17 cellular contexts compared by ENCODE assay signal in the genomic region with DNA sequence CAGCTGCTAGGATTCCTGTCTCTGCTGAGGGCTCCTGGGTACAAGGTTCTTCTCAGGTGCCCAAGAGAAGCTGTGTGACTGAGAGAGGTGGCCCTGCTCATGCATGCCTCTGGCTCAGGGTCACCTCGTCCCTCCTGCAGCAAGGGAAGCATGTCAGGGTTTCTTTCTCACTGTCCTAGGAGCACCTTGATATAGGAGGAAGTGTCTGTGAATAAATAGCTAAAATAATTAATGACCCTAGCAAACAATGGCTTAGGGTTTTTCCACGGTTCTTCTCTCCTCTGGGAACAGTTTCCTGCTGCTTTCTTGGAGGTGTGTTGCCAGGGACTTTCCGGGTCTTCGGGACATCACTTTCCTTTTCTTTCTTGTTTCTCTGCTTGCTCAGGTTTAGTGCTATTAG.
DNase-seq lines count a peak whose midpoint lies in the region; ATAC-seq and TF ChIP-seq lines count a peak whose summit lies in the region.
"Had no signal": no experiment of that assay in that cellular context is flagged by ENCODE, and none has a peak within 500 bp of the region (broad histone marks: within the 10 kb centered on the region; RNA-seq: fewer than 3 reads in every experiment).

No MANE protein-coding gene starts in this region.

- intact Hi-C loops in MCF 10A (cut with micrococcal nuclease): no loop called here

- no peak overlapping the region for H3K4me3 Mint-ChIP-seq in MCF 10A (ENCODE audit: unreplicated experiment)
- H3K4me3 Mint-ChIP-seq in activated CD4-positive, alpha-beta T cell treated with anti-CD3 and anti-CD28 coated beads, Interleukin-2, amount 10 ng/mL, durations not matched to agents 7 days and 5 days: no peak overlapping the region
- H3K4me3 Mint-ChIP-seq: activated T-cell treated with anti-CD3 and anti-CD28 coated beads, Interleukin-2, amount 50 U/mL, for 24 hours; stimulated activated naive CD8-positive, alpha-beta T cell treated with anti-CD3 and anti-CD28 coated beads, Interleukin-15, amount 100 ng/mL, for 72 hours had no signal

- no peaks in the 10 kb centered on the region for H3K36me3 Mint-ChIP-seq in MCF 10A (ENCODE audit: insufficient read depth, unreplicated experiment)
- H3K36me3 Mint-ChIP-seq in activated CD4-positive, alpha-beta T cell treated with anti-CD3 and anti-CD28 coated beads, Interleukin-2, amount 10 ng/mL, durations not matched to agents 7 days and 5 days (ENCODE audit: low read depth): no peaks in the 10 kb centered on the region

- H3K27me3 Mint-ChIP-seq in MCF 10A (ENCODE audit: insufficient read depth, unreplicated experiment): no peaks in the 10 kb centered on the region
- no peaks in the 10 kb centered on the region for H3K27me3 Mint-ChIP-seq in activated CD4-positive, alpha-beta T cell treated with anti-CD3 and anti-CD28 coated beads, Interleukin-2, amount 10 ng/mL, durations not matched to agents 7 days and 5 days
- H3K27me3 Mint-ChIP-seq: activated T-cell treated with anti-CD3 and anti-CD28 coated beads, Interleukin-2, amount 50 U/mL, for 24 hours; stimulated activated naive CD8-positive, alpha-beta T cell treated with anti-CD3 and anti-CD28 coated beads, Interleukin-15, amount 100 ng/mL, for 72 hours had no signal

- ATAC-seq in GM19023 (IDR thresholded peaks at IDR 0.05; ENCODE audit: unreplicated experiment): no peak
- ATAC-seq in GM21447 (IDR thresholded peaks at IDR 0.05; ENCODE audit: unreplicated experiment): no peak
- no peak for ATAC-seq in GM21529 (IDR thresholded peaks at IDR 0.05; ENCODE audit: unreplicated experiment)
- ATAC-seq: stimulated activated naive CD8-positive, alpha-beta T cell treated with anti-CD3 and anti-CD28 coated beads, Interleukin-15, amount 100 ng/mL, for 72 hours had no signal

- H3K27ac Mint-ChIP-seq in MCF 10A (ENCODE audit: low read depth, unreplicated experiment): peak overlapping the region; percentile 13
- H3K27ac Mint-ChIP-seq in activated CD4-positive, alpha-beta T cell treated with anti-CD3 and anti-CD28 coated beads, Interleukin-2, amount 10 ng/mL, durations not matched to agents 7 days and 5 days: no peak overlapping the region
- H3K27ac Mint-ChIP-seq: activated T-cell treated with anti-CD3 and anti-CD28 coated beads, Interleukin-2, amount 50 U/mL, for 24 hours had no signal

- H3K9me3 ChIP-seq in iPS-20b (ENCODE audit: insufficient read depth, low read depth, low read length): no peaks in the 10 kb centered on the region

- H3K36me3 ChIP-seq in iPS-20b (ENCODE audit: insufficient read depth, low read depth, low read length): no peaks in the 10 kb centered on the region

- DNase-seq in HK-2 (ENCODE audit: unreplicated experiment): peak; percentile 14
- no peak for DNase-seq in MCF 10A (ENCODE audit: unreplicated experiment)
- DNase-seq in renal cortical epithelial cell (ENCODE audit: low read depth): peak; percentile 91
- DNase-seq in activated CD4-positive, alpha-beta T cell treated with anti-CD3 and anti-CD28 coated beads, Interleukin-2, amount 10 ng/mL, durations not matched to agents 7 days and 5 days: no peak
- DNase-seq: activated T-cell treated with anti-CD3 and anti-CD28 coated beads, Interleukin-2, amount 50 U/mL, for 24 hours; AML-193; DMS 273 treated with DMSO at 0.1 percent for 48 hours; head of caudate nucleus; kidney; NCI-H1436 treated with DMSO at 0.1 percent for 48 hours; stimulated activated CD4-positive, alpha-beta T cell treated with anti-CD3 and anti-CD28 coated beads, Interleukin-12 subunit alpha, Interleukin-12 subunit beta, amount 100 ng/mL, for 4 hours; stimulated activated naive CD8-positive, alpha-beta T cell treated with anti-CD3 and anti-CD28 coated beads, Interleukin-15, amount 100 ng/mL, for 72 hours had no signal

- peaks cover 11% of the 10 kb centered on the region; the same call in 1 of the 2 replicates for H3K4me1 ChIP-seq in iPS-20b (ENCODE audit: insufficient read depth, low read length)

- H3K9me3 Mint-ChIP-seq in MCF 10A (ENCODE audit: unreplicated experiment): no peaks in the 10 kb centered on the region
- no peaks in the 10 kb centered on the region for H3K9me3 Mint-ChIP-seq in activated CD4-positive, alpha-beta T cell treated with anti-CD3 and anti-CD28 coated beads, Interleukin-2, amount 10 ng/mL, durations not matched to agents 7 days and 5 days
- H3K9me3 Mint-ChIP-seq: activated T-cell treated with anti-CD3 and anti-CD28 coated beads, Interleukin-2, amount 50 U/mL, for 24 hours; stimulated activated naive CD8-positive, alpha-beta T cell treated with anti-CD3 and anti-CD28 coated beads, Interleukin-15, amount 100 ng/mL, for 72 hours had no signal

- no peak overlapping the region for H3K27ac ChIP-seq in iPS-20b (ENCODE audit: low read length)
- H3K27ac ChIP-seq: KMS-11 had no signal

- CTCF ChIA-PET in MCF 10A (lab: Yijun Ruan, JAX): interaction anchor here (0.5 to 1.6 kb wide), 4 partner anchors 9 to 144 kb away, joined by 3 to 7 read pairs (median 3); no protein-coding TSS in a partner anchor
- CTCF ChIA-PET in activated CD4-positive, alpha-beta T cell treated with anti-CD3 and anti-CD28 coated beads, Interleukin-2, amount 10 ng/mL, durations not matched to agents 7 days and 5 days (lab: Charles Lee): interaction anchor here (1.1 kb wide), 1 partner anchor 12 kb away, joined by 4 read pairs; no protein-coding TSS in a partner anchor

- H3K4me1 Mint-ChIP-seq in MCF 10A (ENCODE audit: insufficient read depth, unreplicated experiment): peaks cover 8% of the 10 kb centered on the region
- peaks cover 16% of the 10 kb centered on the region for H3K4me1 Mint-ChIP-seq in activated CD4-positive, alpha-beta T cell treated with anti-CD3 and anti-CD28 coated beads, Interleukin-2, amount 10 ng/mL, durations not matched to agents 7 days and 5 days

- no peaks in the 10 kb centered on the region for H3K27me3 ChIP-seq in iPS-20b (ENCODE audit: insufficient read depth, low read length)

- POLR2A ChIA-PET in MCF 10A (lab: Yijun Ruan, JAX): interaction anchor here (0.6 to 1.1 kb wide), 4 partner anchors 30 to 285 kb away, joined by 3 to 6 read pairs (median 4); no protein-coding TSS in a partner anchor
- POLR2A ChIA-PET in activated CD4-positive, alpha-beta T cell treated with anti-CD3 and anti-CD28 coated beads, Interleukin-2, amount 10 ng/mL, durations not matched to agents 7 days and 5 days (lab: Charles Lee): no interaction called here

- H3K4me3 ChIP-seq in iPS-20b (ENCODE audit: low read length): no peak overlapping the region

- TF ChIP-seq CTCF in MCF 10A (IDR thresholded peaks at IDR 0.05; ENCODE audit: unreplicated experiment): no peak

- no TSS peak for BruUV-seq in MCF 10A (replicated peaks; lab: Mats Ljungman, UMichigan)

- peak overlapping the region; percentile 35; the same call in 1 of the 2 replicates for H3K9ac ChIP-seq in iPS-20b (ENCODE audit: low read depth, low read length)
- H3K9ac ChIP-seq: KMS-11 had no signal

Comparison
In these comparisons a context has a peak if more than half of its experiments do, and no peak if none do; other contexts are left out.
1. DNase-seq: peak in HK-2 (single experiment) and renal cortical epithelial cell (single experiment); none in MCF 10A (single experiment) and activated CD4-positive, alpha-beta T cell treated with anti-CD3 and anti-CD28 coated beads, Interleukin-2, amount 10 ng/mL, durations not matched to agents 7 days and 5 days (single experiment).